Comparison of ENCODE assay signal across 1 cellular context in the genomic region with DNA sequence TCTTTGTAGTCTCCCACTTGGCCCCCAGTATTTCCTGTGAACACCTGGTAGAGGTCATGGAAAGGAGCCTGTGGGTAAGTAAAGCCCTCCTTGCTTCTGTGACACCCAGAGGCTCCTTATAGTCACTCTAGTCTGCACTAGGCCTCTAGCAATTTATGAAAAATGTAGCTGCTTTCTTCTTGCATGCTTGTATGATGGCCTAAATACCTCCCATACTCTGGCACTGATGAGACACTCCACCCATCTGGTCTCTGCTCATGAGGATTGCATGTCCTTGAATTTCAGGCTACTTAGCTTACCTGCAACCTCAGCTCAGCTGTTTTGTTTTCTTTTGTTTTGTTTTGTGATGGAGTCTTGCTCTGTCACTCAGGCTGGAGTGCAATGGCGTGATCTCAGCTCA.
TF ChIP-seq lines count a peak whose summit lies in the region.

No MANE protein-coding gene starts in this region.

TF ChIP-seq in K562, 482 proteins besides CTCF, POLR2A, EP300 and RAD21:
- TF ChIP-seq BRD4 (IDR thresholded peaks at IDR 0.05) (no peak), TAF1 (IDR thresholded peaks at IDR 0.05; ENCODE audit: control insufficient read depth, extremely low read depth, insufficient read depth, low read length, severe bottlenecking) (no peak)
